1 cellular context compared by ENCODE assay signal in genomic region chr4:1850276-1850675, GRCh38.
TF ChIP-seq lines count a peak whose summit lies in the region.

No MANE protein-coding gene starts in this region.

TF ChIP-seq in HepG2, 621 proteins besides CTCF, POLR2A, EP300 and RAD21:
- TF ChIP-seq CBX2 (IDR thresholded peaks at IDR 0.05; ENCODE audit: low read depth, low read length) (no peak), CBX2 (CRISPR knock-in tag; IDR thresholded peaks at IDR 0.05; ENCODE audit: low read depth) (no peak), ZNF263 (CRISPR knock-in tag; IDR thresholded peaks at IDR 0.05) (peak; percentile 72)
TF ChIP-seq in HepG2: peak in this region for 1.
